ENCODE assay signal across 26 cellular contexts in the genomic region with DNA sequence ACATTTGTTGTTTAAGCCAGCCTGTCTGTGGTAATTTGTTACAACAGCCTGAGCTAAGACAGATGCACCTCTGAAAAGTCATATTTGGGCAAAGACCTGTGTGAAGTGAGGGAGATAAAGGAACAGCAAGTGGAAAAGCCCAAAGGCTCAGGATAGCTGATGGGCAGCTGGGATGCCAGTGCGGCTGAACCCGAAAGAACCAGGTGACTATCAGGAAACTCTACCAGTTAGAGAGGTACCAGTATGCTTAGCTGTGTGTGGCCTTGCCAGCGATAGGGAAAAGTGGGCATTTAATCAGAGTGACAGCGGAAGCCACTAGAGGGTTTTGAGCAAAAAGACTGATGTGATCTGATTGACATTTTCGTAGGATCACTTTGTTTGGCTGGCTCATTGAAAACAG.
"Had no signal": no experiment of that assay in that cellular context is flagged by ENCODE, and none has a peak within 500 bp of the region (broad histone marks: within the 10 kb centered on the region; RNA-seq: fewer than 3 reads in every experiment).

No MANE protein-coding gene starts in this region.

- DNase-seq: activated CD4-positive, alpha-beta T cell treated with anti-CD3 and anti-CD28 coated beads, Interleukin-2, amount 10 ng/mL, durations not matched to agents 24 days and 14 days; activated CD4-positive, alpha-beta T cell treated with anti-CD3 and anti-CD28 coated beads, Interleukin-2, amount 50 U/mL, for 4 hours; activated CD8-positive, alpha-beta T cell treated with anti-CD3 and anti-CD28 coated beads for 36 hours; activated effector memory CD4-positive, alpha-beta T cell treated with anti-CD3 and anti-CD28 coated beads, Interleukin-2, amount 50 U/mL, for 16 hours; activated naive CD4-positive, alpha-beta T cell treated with Interleukin-2 at 50 U/mL for 16 hours; activated naive CD8-positive, alpha-beta T cell treated with anti-CD3 and anti-CD28 coated beads, Interleukin-2, amount 10 ng/mL, durations not matched to agents 7 days and 5 days; activated T-cell treated with anti-CD3 and anti-CD28 coated beads, Interleukin-2, amount 50 U/mL, for 1 hour; activated T-cell treated with anti-CD3 and anti-CD28 coated beads, Interleukin-2, amount 50 U/mL, for 72 hours; amygdala; Karpas-422; KBM-7; NCI-H1048; NCI-H1417; NCI-H146; NCI-H187; NCI-H510A; NCI-H526 treated with DMSO at 0.1 percent for 48 hours; Peyer's patch; SJCRH30; SK-N-SH had no signal

- H3K36me3 ChIP-seq: ascending aorta, cardiac muscle cell, Peyer's patch, SJCRH30 had no signal

- H3K4me3 ChIP-seq: ascending aorta, cardiac muscle cell, Peyer's patch, SJCRH30 had no signal

- ATAC-seq: activated CD8-positive, alpha-beta T cell treated with anti-CD3 and anti-CD28 coated beads for 36 hours; activated T-cell treated with anti-CD3 and anti-CD28 coated beads, Interleukin-2, amount 50 U/mL, for 72 hours; activated T-helper 17 cell treated with anti-CD3 and anti-CD28 coated beads, Interleukin-2, amount 50 U/mL, for 72 hours; Right ventricle myocardium inferior had no signal

- FAIRE-seq: TTC549 had no signal

- H3K9me3 ChIP-seq: ascending aorta, Peyer's patch, SJCRH30, SK-N-SH had no signal

- H3K9ac ChIP-seq: SK-N-SH had no signal

- H3K9me2 ChIP-seq: SK-N-SH had no signal

- H3K27ac ChIP-seq: ascending aorta, cardiac muscle cell, Peyer's patch, RWPE1, SJCRH30 had no signal

- H3K4me1 ChIP-seq: ascending aorta, Peyer's patch, SJCRH30 had no signal

- H3K27me3 ChIP-seq: ascending aorta, cardiac muscle cell, Peyer's patch, SJCRH30 had no signal

- H3K4me2 ChIP-seq: SK-N-SH had no signal
